In genomic region chr16:69845181-69845580, GRCh38 we compare ENCODE assay signal across 24 cellular contexts.
"Had no signal": no experiment of that assay in that cellular context is flagged by ENCODE, and none has a peak within 500 bp of the region (broad histone marks: within the 10 kb centered on the region; RNA-seq: fewer than 3 reads in every experiment).

No MANE protein-coding gene starts in this region.

- H3K27ac ChIP-seq: brain microvascular endothelial cell, coronary artery, esophagus muscularis mucosa, foreskin keratinocyte, heart left ventricle, left lung, lower lobe of right lung, psoas muscle, tibial nerve had no signal

- H3K4me3 ChIP-seq: coronary artery, esophagus muscularis mucosa, heart left ventricle, left lung, lower lobe of right lung, pancreas, psoas muscle, tibial nerve had no signal

- H3K9me3 ChIP-seq: esophagus muscularis mucosa, heart left ventricle, left lung, lower lobe of right lung, pancreas, psoas muscle, tibial nerve had no signal

- H3K36me3 ChIP-seq: brain microvascular endothelial cell had no signal

- H3K27me3 ChIP-seq: brain microvascular endothelial cell, esophagus muscularis mucosa, foreskin keratinocyte, heart left ventricle, left lung, pancreas, tibial nerve had no signal

- H3K27ac Mint-ChIP-seq: activated CD4-positive, alpha-beta memory T cell treated with anti-CD3 and anti-CD28 coated beads, Interleukin-2, amount 10 ng/mL, durations not matched to agents 7 days and 5 days; activated CD4-positive, alpha-beta T cell treated with anti-CD3 and anti-CD28 coated beads, Interleukin-2, amount 10 ng/mL, durations not matched to agents 7 days and 5 days; activated naive CD4-positive, alpha-beta T cell treated with anti-CD3 and anti-CD28 coated beads, Interleukin-2, amount 10 ng/mL, durations not matched to agents 7 days and 5 days; activated naive CD8-positive, alpha-beta T cell treated with anti-CD3 and anti-CD28 coated beads, Interleukin-2, amount 10 ng/mL, durations not matched to agents 7 days and 5 days; activated T-cell treated with anti-CD3 and anti-CD28 coated beads, Interleukin-2, amount 50 U/mL, for 24 hours; effector memory CD8-positive, alpha-beta T cell; naive B cell had no signal

- H3K4me1 Mint-ChIP-seq: activated CD4-positive, alpha-beta memory T cell treated with anti-CD3 and anti-CD28 coated beads, Interleukin-2, amount 10 ng/mL, durations not matched to agents 7 days and 5 days; activated CD4-positive, alpha-beta T cell treated with anti-CD3 and anti-CD28 coated beads, Interleukin-2, amount 10 ng/mL, durations not matched to agents 7 days and 5 days; activated naive CD4-positive, alpha-beta T cell treated with anti-CD3 and anti-CD28 coated beads, Interleukin-2, amount 10 ng/mL, durations not matched to agents 7 days and 5 days; activated naive CD8-positive, alpha-beta T cell treated with anti-CD3 and anti-CD28 coated beads, Interleukin-2, amount 10 ng/mL, durations not matched to agents 7 days and 5 days; naive B cell had no signal

- DNase-seq: activated CD4-positive, alpha-beta memory T cell treated with anti-CD3 and anti-CD28 coated beads, Interleukin-2, amount 10 ng/mL, durations not matched to agents 7 days and 5 days; activated CD4-positive, alpha-beta T cell treated with anti-CD3 and anti-CD28 coated beads for 1 hour; activated CD4-positive, alpha-beta T cell treated with anti-CD3 and anti-CD28 coated beads, Interleukin-2, amount 10 ng/mL, durations not matched to agents 7 days and 5 days; activated CD8-positive, alpha-beta memory T cell treated with anti-CD3 and anti-CD28 coated beads, Interleukin-2, amount 50 U/mL, for 48 hours; activated gamma-delta T cell; activated naive CD4-positive, alpha-beta T cell treated with anti-CD3 and anti-CD28 coated beads, Interleukin-2, amount 10 ng/mL, durations not matched to agents 7 days and 5 days; activated naive CD8-positive, alpha-beta T cell treated with anti-CD3 and anti-CD28 coated beads, Interleukin-2, amount 10 ng/mL, durations not matched to agents 7 days and 5 days; activated T-cell treated with anti-CD3 and anti-CD28 coated beads, Interleukin-2, amount 50 U/mL, for 24 hours; brain microvascular endothelial cell; effector memory CD8-positive, alpha-beta T cell; foreskin keratinocyte; heart left ventricle; hypothalamus; left lung; lower lobe of right lung; mesenchymal stem cell; naive B cell; pancreas; psoas muscle; stimulated activated naive CD4-positive, alpha-beta T cell treated with Interleukin-2 at 50 U/mL for 16 hours; T-helper 2 cell had no signal

- ATAC-seq: effector memory CD8-positive, alpha-beta T cell; foreskin keratinocyte; heart left ventricle; left lung; lower lobe of right lung; pancreas; psoas muscle had no signal

- H3K9me3 Mint-ChIP-seq: activated CD4-positive, alpha-beta memory T cell treated with anti-CD3 and anti-CD28 coated beads, Interleukin-2, amount 10 ng/mL, durations not matched to agents 7 days and 5 days; activated CD4-positive, alpha-beta T cell treated with anti-CD3 and anti-CD28 coated beads, Interleukin-2, amount 10 ng/mL, durations not matched to agents 7 days and 5 days; activated naive CD4-positive, alpha-beta T cell treated with anti-CD3 and anti-CD28 coated beads, Interleukin-2, amount 10 ng/mL, durations not matched to agents 7 days and 5 days; activated naive CD8-positive, alpha-beta T cell treated with anti-CD3 and anti-CD28 coated beads, Interleukin-2, amount 10 ng/mL, durations not matched to agents 7 days and 5 days; activated T-cell treated with anti-CD3 and anti-CD28 coated beads, Interleukin-2, amount 50 U/mL, for 24 hours; effector memory CD8-positive, alpha-beta T cell; naive B cell had no signal

- H3K4me3 Mint-ChIP-seq: activated CD4-positive, alpha-beta memory T cell treated with anti-CD3 and anti-CD28 coated beads, Interleukin-2, amount 10 ng/mL, durations not matched to agents 7 days and 5 days; activated CD4-positive, alpha-beta T cell treated with anti-CD3 and anti-CD28 coated beads, Interleukin-2, amount 10 ng/mL, durations not matched to agents 7 days and 5 days; activated naive CD4-positive, alpha-beta T cell treated with anti-CD3 and anti-CD28 coated beads, Interleukin-2, amount 10 ng/mL, durations not matched to agents 7 days and 5 days; activated naive CD8-positive, alpha-beta T cell treated with anti-CD3 and anti-CD28 coated beads, Interleukin-2, amount 10 ng/mL, durations not matched to agents 7 days and 5 days; activated T-cell treated with anti-CD3 and anti-CD28 coated beads, Interleukin-2, amount 50 U/mL, for 24 hours; effector memory CD8-positive, alpha-beta T cell; naive B cell had no signal

- H3K4me1 ChIP-seq: foreskin keratinocyte had no signal

- H3K27me3 Mint-ChIP-seq: activated CD4-positive, alpha-beta memory T cell treated with anti-CD3 and anti-CD28 coated beads, Interleukin-2, amount 10 ng/mL, durations not matched to agents 7 days and 5 days; activated CD4-positive, alpha-beta T cell treated with anti-CD3 and anti-CD28 coated beads, Interleukin-2, amount 10 ng/mL, durations not matched to agents 7 days and 5 days; activated naive CD4-positive, alpha-beta T cell treated with anti-CD3 and anti-CD28 coated beads, Interleukin-2, amount 10 ng/mL, durations not matched to agents 7 days and 5 days; activated naive CD8-positive, alpha-beta T cell treated with anti-CD3 and anti-CD28 coated beads, Interleukin-2, amount 10 ng/mL, durations not matched to agents 7 days and 5 days; activated T-cell treated with anti-CD3 and anti-CD28 coated beads, Interleukin-2, amount 50 U/mL, for 24 hours; effector memory CD8-positive, alpha-beta T cell; naive B cell had no signal
